Comparison of ENCODE assay signal across 17 cellular contexts in the genomic region with DNA sequence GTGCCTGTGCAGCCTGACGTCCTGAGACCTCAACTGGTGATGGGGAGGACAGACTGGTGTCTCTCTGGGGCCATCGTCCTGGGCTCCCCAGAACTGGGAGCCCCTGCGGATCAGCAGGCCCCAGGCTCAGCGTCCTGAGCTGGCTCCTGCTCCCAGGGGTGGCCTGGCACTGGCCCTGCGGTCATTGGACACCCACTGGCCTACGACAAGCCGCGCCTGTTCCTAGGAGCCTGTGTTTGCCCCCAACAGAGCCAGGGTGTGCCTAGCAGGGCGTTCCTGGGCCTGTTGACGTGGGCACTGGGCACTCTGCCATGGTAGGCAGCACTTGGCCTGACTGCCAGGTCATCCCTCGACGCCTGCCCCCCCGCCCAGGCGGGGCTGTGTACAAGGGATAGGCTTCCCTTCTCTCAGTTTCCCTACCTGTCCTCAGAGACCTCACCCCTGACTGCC. TPM values are rescaled to one million over a fixed set of nuclear protein-coding genes. Genes with fewer than 3 reads are reported as not detected.
DNase-seq lines count a peak whose midpoint lies in the region; ATAC-seq, FAIRE-seq and TF ChIP-seq lines count a peak whose summit lies in the region.
"Had no signal": no experiment of that assay in that cellular context is flagged by ENCODE, and none has a peak within 500 bp of the region (broad histone marks: within the 10 kb centered on the region; RNA-seq: fewer than 3 reads in every experiment).

No MANE protein-coding gene starts in this region.

- H3K23me2 ChIP-seq in H1 (ENCODE audit: low read depth, low read length), result no peaks in the 10 kb centered on the region

- H3K4ac ChIP-seq in H1 (replicated peaks; ENCODE audit: insufficient read length, low read depth, low read length), result no peak overlapping the region

- H2BK20ac ChIP-seq in H1 (ENCODE audit: low read length), result no peak overlapping the region

- peak; percentile 1 for DNase-seq in NCI-H2196 treated with DMSO at 0.1 percent for 48 hours (lab: John Stamatoyannopoulos, UW; ENCODE audit: unreplicated experiment)
- DNase-seq in H1 (ENCODE audit: low read depth in 1 of 2, low spot score in 2 of 2), result no peak
- DNase-seq in right lobe of liver, result peak; percentile 94 to 98 (median 97)
- peak; percentile 73 to 86 for DNase-seq in upper lobe of left lung
- no peak for DNase-seq in SIG-M5 treated with dmso at 0.1 percent for 504 hours (lab: John Stamatoyannopoulos, UW; ENCODE audit: unreplicated experiment)
- no peak for DNase-seq in frontal cortex (ENCODE audit: low spot score in 2 of 2)
- DNase-seq: activated CD4-positive, alpha-beta memory T cell treated with anti-CD3 and anti-CD28 coated beads for 36 hours; activated naive CD4-positive, alpha-beta T cell; GOT3; KBM-7; kidney glomerular epithelial cell; NCI-H2107; OCI-M1; stimulated activated CD4-positive, alpha-beta T cell treated with anti-CD3 and anti-CD28 coated beads, Interleukin-1b, Interleukin-23, amount 100 ng/mL, for 48 hours; T-helper 9 cell had no signal

- ATAC-seq in right lobe of liver, result peak; percentile 42 to 66 (median 60)
- ATAC-seq in upper lobe of left lung (ENCODE audit: low FRiP score in 2 of 2), result peak in 1 of 2 donors; percentile 60
- no peak for ATAC-seq in GM19035 (IDR thresholded peaks at IDR 0.05; ENCODE audit: unreplicated experiment)
- ATAC-seq: stimulated activated memory B cell treated with anti-CD40 and anti-IgM and Interleukin-4, amounts not matched to agents 10 μg/mL and 1 μg/mL and 100 μg/mL, for 72 hours had no signal

- POLR2A ChIA-PET in H1 (lab: Charles Lee; ENCODE audit: partially characterized antibody), result interaction anchor here (1.2 kb wide), 1 partner anchor 16 kb away, joined by 3 read pairs; no protein-coding TSS in a partner anchor

- TF ChIP-seq CTCF in H1 (IDR thresholded peaks at IDR 0.05; ENCODE audit: control extremely low read depth in 1 of 3, insufficient read depth in 1 of 3, low read depth in 1 of 3, low read length in 3 of 3) (no peak), right lobe of liver (IDR thresholded peaks at IDR 0.05) (no peak), upper lobe of left lung (IDR thresholded peaks at IDR 0.05) (no peak)

- H3K4me1 ChIP-seq in H1 (replicated peaks in 1 of 4; ENCODE audit: control insufficient read depth in 3 of 4, insufficient read depth in 4 of 4, low read length in 3 of 4) (no peaks in the 10 kb centered on the region; a peak in 2 of 7 replicates), right lobe of liver (peaks cover 0 to 57% (median 30%) of the 10 kb centered on the region in 4 donors), upper lobe of left lung (peaks cover 24 to 39% (median 34%) of the 10 kb centered on the region in 4 donors)

- no peak overlapping the region for H3K23ac ChIP-seq in H1 (ENCODE audit: insufficient read length)

- no peak overlapping the region; the same call in 1 of the 2 replicates for H4K8ac ChIP-seq in H1 (ENCODE audit: extremely low read depth, insufficient read depth, low read length)

- no peaks in the 10 kb centered on the region for H3K9me3 ChIP-seq in H1 (ENCODE audit: insufficient read depth in 2 of 2, low read depth in 1 of 2, low read length in 1 of 2)
- no peaks in the 10 kb centered on the region for H3K9me3 ChIP-seq in right lobe of liver
- H3K9me3 ChIP-seq in upper lobe of left lung, result no peaks in the 10 kb centered on the region

- H3K79me1 ChIP-seq in H1 (ENCODE audit: low read depth, low read length), result no peaks in the 10 kb centered on the region

- H2BK5ac ChIP-seq in H1 (ENCODE audit: low read depth, low read length), result no peak overlapping the region; the same call in 1 of the 2 replicates

- no peak for TF ChIP-seq RAD21 in H1 (IDR thresholded peaks at IDR 0.05 in 1 of 2, conservative IDR thresholded peaks at IDR 0.05 in 1 of 2; ENCODE audit: low read depth in 2 of 2, low read length in 2 of 2)

- no peak overlapping the region for H3K18ac ChIP-seq in H1 (ENCODE audit: extremely low read depth, low read length)

- H3K79me2 ChIP-seq in H1 (ENCODE audit: control insufficient read depth in 1 of 2, insufficient read depth in 2 of 2, low read length in 2 of 2), result no peaks in the 10 kb centered on the region

- no peak for FAIRE-seq in H1 (lab: Jason Lieb, UNC)
- FAIRE-seq in frontal cortex (lab: Jason Lieb, UNC), result no peak

- H3K36me3 ChIP-seq in H1 (ENCODE audit: control insufficient read depth in 2 of 4, insufficient read depth in 4 of 4, low read length in 3 of 4) (no peaks in the 10 kb centered on the region), right lobe of liver (no peaks in the 10 kb centered on the region), upper lobe of left lung (no peaks in the 10 kb centered on the region)

- CTCF ChIA-PET in H1 (lab: Charles Lee; ENCODE audit: partially characterized antibody), result interaction anchor here (0.9 to 3.3 kb wide), 3 partner anchors 11 to 38 kb away, joined by 3 to 18 read pairs (median 5); no protein-coding TSS in a partner anchor

- no peak overlapping the region for H3K14ac ChIP-seq in H1 (ENCODE audit: insufficient read length)

- H3K4me3 ChIP-seq in H1 (ENCODE audit: extremely low read depth in 1 of 4, insufficient read depth in 2 of 4, low read depth in 3 of 4, low read length in 4 of 4) (no peak overlapping the region), right lobe of liver (no peak overlapping the region), upper lobe of left lung (no peak overlapping the region)

- H4K91ac ChIP-seq in H1 (replicated peaks; ENCODE audit: insufficient read length, low read length), result no peak overlapping the region

- intact Hi-C loops in right lobe of liver (cut with DNase I), result no loop called here

- no peak overlapping the region for H4K5ac ChIP-seq in H1 (ENCODE audit: insufficient read length, low read depth, low read length)

- H3K4me2 ChIP-seq in H1 (ENCODE audit: insufficient read depth in 1 of 2, low read depth in 2 of 2, low read length in 2 of 2), result no peak overlapping the region

- H3K9ac ChIP-seq in H1 (replicated peaks in 1 of 4; ENCODE audit: extremely low read depth in 1 of 4, low read depth in 3 of 4, low read length in 3 of 4), result no peak overlapping the region

- H3K27me3 ChIP-seq in H1 (replicated peaks in 1 of 4; ENCODE audit: control insufficient read depth in 3 of 4, extremely low read depth in 1 of 4, insufficient read depth in 3 of 4, low read length in 3 of 4), result peaks cover 0 to 5% (median 2%) of the 10 kb centered on the region in 4 experiments; a peak in 2 of 7 replicates
- H3K27me3 ChIP-seq in right lobe of liver, result no peaks in the 10 kb centered on the region
- no peaks in the 10 kb centered on the region for H3K27me3 ChIP-seq in upper lobe of left lung

- H4K20me1 ChIP-seq in H1 (replicated peaks in 1 of 2; ENCODE audit: control insufficient read depth in 1 of 2, insufficient read depth in 2 of 2, low read length in 2 of 2), result peaks cover 0 to 7% of the 10 kb centered on the region in 2 experiments

- TF ChIP-seq EP300 in H1 (IDR thresholded peaks at IDR 0.05; ENCODE audit: borderline replicate concordance in 1 of 2, low read depth in 2 of 2, low read length in 2 of 2), result no peak
- no peak for TF ChIP-seq EP300 in upper lobe of left lung (IDR thresholded peaks at IDR 0.05)

- no peak overlapping the region for H2AK5ac ChIP-seq in H1 (ENCODE audit: low read depth, low read length)

- no peak overlapping the region for H2AFZ ChIP-seq in H1 (ENCODE audit: low read length)

- 95% methylated on average over 14 of the region's 14 CpGs; no CpG with 5 or more reads in 1 of the 2 experiments for WGBS in H1 (ENCODE audit: extremely low coverage in 1 of 2, insufficient coverage in 1 of 2, insufficient read length in 1 of 2, insufficient replicate concordance in 2 of 2, low coverage in 1 of 2, low lambda C conversion rate in 2 of 2, missing lambda C conversion rate in 1 of 2), 2 experiments
- WGBS in right lobe of liver (ENCODE audit: insufficient coverage, low coverage, low lambda C conversion rate, missing lambda C conversion rate), result 24% methylated on average over 5 of the region's 14 CpGs
- whole genome bisulfite sequencing in upper lobe of left lung, 2 donors, result 62% methylated on average over 7 of the region's 14 CpGs; no CpG with 5 or more reads in 1 of the 2 donors

- H3K56ac ChIP-seq in H1 (replicated peaks; ENCODE audit: insufficient read length, low read depth, low read length), result no peak overlapping the region

- H2BK12ac ChIP-seq in H1 (ENCODE audit: low read depth, low read length), result 0 out of 2 replicates have a peak overlapping the region, but pooled peaks have one; percentile 9

- no peak overlapping the region for H2BK15ac ChIP-seq in H1 (ENCODE audit: low read length)

- no peak overlapping the region for H2BK120ac ChIP-seq in H1 (replicated peaks; ENCODE audit: low read depth, low read length)

- TF ChIP-seq POLR2A in H1 (IDR thresholded peaks at IDR 0.05; ENCODE audit: control extremely low read depth in 1 of 2, low read depth in 2 of 2, low read length in 2 of 2) (no peak), right lobe of liver (IDR thresholded peaks at IDR 0.05) (peak; percentile 58), upper lobe of left lung (IDR thresholded peaks at IDR 0.05) (peak in 1 of 4 donors; percentile 12)

- no peak overlapping the region for H3K27ac ChIP-seq in H1 (ENCODE audit: low read depth, low read length)
- peak overlapping the region; percentile 66 to 99 (median 82) for H3K27ac ChIP-seq in right lobe of liver
- H3K27ac ChIP-seq in upper lobe of left lung, result peak overlapping the region in 1 of 4 donors; percentile 26

RNA-seq across cellular contexts. Expression of gene ADSS1, which starts 8.4 kb away (rescaled TPM):
- total RNA-seq in H1 (2021; fragmentation: NEBNext Ultra II Directional; extraction: Animal tissue kit (Norgen Biotek cat#: 25700)), result 7.9 and 8.9 TPM in 2 replicates
- 7.1 and 9.4 TPM in 2 replicates for polyA plus RNA-seq in H1 (2011; rRNA removed)
- 12.8 TPM for polyA plus RNA-seq in H1 (2011; cell fraction: cytosol; rRNA removed)
- polyA plus RNA-seq in H1 (2011; cell fraction: nucleus; rRNA removed), result 43.4 TPM
- polyA plus RNA-seq in H1 (2012, experiment 1 of 2), result 8.2 to 15.0 TPM (median 11.8 TPM) in 4 replicates
- polyA plus RNA-seq in H1 (2012, experiment 2 of 2), result 9.8 TPM
- 6.2 TPM for polyA plus RNA-seq in H1 (2013, experiment 1 of 2)
- polyA plus RNA-seq in H1 (2013, experiment 2 of 2), result 5.8 TPM
- polyA minus RNA-seq in H1 (2011; rRNA and poly(A)+ RNA removed), result 3.2 and 7.1 TPM in 2 replicates
- polyA minus RNA-seq in H1 (2011; cell fraction: cytosol; rRNA and poly(A)+ RNA removed), result 2.6 TPM
- 11.0 TPM for polyA minus RNA-seq in H1 (2011; cell fraction: nucleus; rRNA and poly(A)+ RNA removed)
- total RNA-seq in right lobe of liver (10 to 100 TPM in 5 of 6 experiments, 1 to 10 TPM in 1; 8.1 to 50.5 (median 36.8) TPM), upper lobe of left lung (10 to 100 TPM in 1 of 6 donors, 1 to 10 TPM in 5; 4.9 to 34.6 (median 6.2) TPM), frontal cortex (1.6 TPM)

RNA-seq across cellular contexts. Expression of gene SIVA1, which starts 20.6 kb away (rescaled TPM):
- total RNA-seq in H1 (2021; fragmentation: NEBNext Ultra II Directional; extraction: Animal tissue kit (Norgen Biotek cat#: 25700)), result 123 and 135 TPM in 2 replicates
- 517 and 589 TPM in 2 replicates for polyA plus RNA-seq in H1 (2011; rRNA removed)
- polyA plus RNA-seq in H1 (2011; cell fraction: cytosol; rRNA removed), result 330 TPM
- 307 TPM for polyA plus RNA-seq in H1 (2011; cell fraction: nucleus; rRNA removed)
- 85.5 to 181 TPM (median 172 TPM) in 4 replicates for polyA plus RNA-seq in H1 (2012, experiment 1 of 2)
- polyA plus RNA-seq in H1 (2012, experiment 2 of 2), result 271 TPM
- polyA plus RNA-seq in H1 (2013, experiment 1 of 2), result 207 TPM
- 187 TPM for polyA plus RNA-seq in H1 (2013, experiment 2 of 2)
- 23.9 and 34.6 TPM in 2 replicates for polyA minus RNA-seq in H1 (2011; rRNA and poly(A)+ RNA removed)
- 70.6 TPM for polyA minus RNA-seq in H1 (2011; cell fraction: cytosol; rRNA and poly(A)+ RNA removed)
- polyA minus RNA-seq in H1 (2011; cell fraction: nucleus; rRNA and poly(A)+ RNA removed), result 52.2 TPM
- 100 to 1,000 TPM in 2 of 6 experiments, 10 to 100 TPM in 4; 38.1 to 252 (median 50.6) TPM for total RNA-seq in right lobe of liver
- 100 to 1,000 TPM in 2 of 6 donors, 10 to 100 TPM in 4; 72.3 to 241 (median 91.0) TPM for total RNA-seq in upper lobe of left lung
- total RNA-seq in frontal cortex, result 20.4 TPM

RNA-seq across cellular contexts. Expression of gene INF2, which starts 43.0 kb away (rescaled TPM):
- 54.0 and 59.5 TPM in 2 replicates for total RNA-seq in H1 (2021; fragmentation: NEBNext Ultra II Directional; extraction: Animal tissue kit (Norgen Biotek cat#: 25700))
- polyA plus RNA-seq in H1 (2011; rRNA removed), result 29.1 and 42.3 TPM in 2 replicates
- 28.5 TPM for polyA plus RNA-seq in H1 (2011; cell fraction: cytosol; rRNA removed)
- 143 TPM for polyA plus RNA-seq in H1 (2011; cell fraction: nucleus; rRNA removed)
- polyA plus RNA-seq in H1 (2012, experiment 1 of 2), result 27.3 to 49.9 TPM (median 47.0 TPM) in 4 replicates
- polyA plus RNA-seq in H1 (2012, experiment 2 of 2), result 33.6 TPM
- polyA plus RNA-seq in H1 (2013, experiment 1 of 2), result 36.0 TPM
- polyA plus RNA-seq in H1 (2013, experiment 2 of 2), result 32.6 TPM
- polyA minus RNA-seq in H1 (2011; rRNA and poly(A)+ RNA removed), result 12.8 and 15.1 TPM in 2 replicates
- 22.1 TPM for polyA minus RNA-seq in H1 (2011; cell fraction: cytosol; rRNA and poly(A)+ RNA removed)
- 27.8 TPM for polyA minus RNA-seq in H1 (2011; cell fraction: nucleus; rRNA and poly(A)+ RNA removed)
- total RNA-seq in right lobe of liver, result 10 to 100 TPM; 47.5 to 98.2 (median 71.4) TPM
- 100 to 1,000 TPM in 5 of 6 donors, 10 to 100 TPM in 1; 65.2 to 259 (median 131) TPM for total RNA-seq in upper lobe of left lung
- 5.3 TPM for total RNA-seq in frontal cortex

Comparison
In these comparisons a context has a peak if more than half of its experiments do, and no peak if none do; other contexts are left out.
1. DNase-seq: peak in NCI-H2196 treated with DMSO at 0.1 percent for 48 hours (single experiment), right lobe of liver (3 of 3) and upper lobe of left lung (2 of 2); none in H1 (0 of 2), SIG-M5 treated with dmso at 0.1 percent for 504 hours (single experiment) and frontal cortex (0 of 2).